ENCODE assay signal across 9 cellular contexts in the genomic region with DNA sequence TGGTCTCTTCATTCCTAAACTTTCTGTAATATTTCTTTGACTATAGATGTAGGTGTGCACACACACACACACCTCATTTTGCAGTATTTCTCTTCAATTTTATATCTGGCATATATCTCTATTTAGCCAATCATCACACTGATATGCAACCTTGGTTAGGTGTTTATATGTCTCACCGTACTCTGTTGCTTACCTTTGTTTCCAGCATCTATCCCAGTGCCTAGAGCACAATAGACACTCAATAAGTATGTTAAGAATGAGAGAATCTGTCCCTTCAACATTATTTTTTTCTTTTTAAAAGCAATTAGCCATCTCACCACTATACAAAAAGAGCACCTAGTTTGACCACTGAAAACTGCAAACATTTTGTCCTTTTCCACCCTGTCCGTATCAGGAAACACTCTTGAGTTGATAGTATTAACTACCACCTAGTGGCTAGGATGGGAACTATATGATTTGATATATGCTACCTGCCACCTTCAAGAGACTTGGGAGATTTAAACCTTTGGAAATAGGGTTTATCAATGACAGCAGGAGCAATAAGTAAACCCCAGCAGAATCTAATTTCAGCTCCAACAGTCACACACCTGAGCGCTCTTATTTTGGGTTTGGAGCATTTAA. TPM values are rescaled to one million over a fixed set of nuclear protein-coding genes. Genes with fewer than 3 reads are reported as not detected.
A peak's percentile ranks its signal among the peaks of the same experiment; 100 is the strongest.
DNase-seq lines count a peak whose midpoint lies in the region; ATAC-seq and TF ChIP-seq lines count a peak whose summit lies in the region.
"Had no signal": no experiment of that assay in that cellular context is flagged by ENCODE, and none has a peak within 500 bp of the region (broad histone marks: within the 10 kb centered on the region; RNA-seq: fewer than 3 reads in every experiment).

No MANE protein-coding gene starts in this region.

- H3K27me3 ChIP-seq in esophagus squamous epithelium (no peaks in the 10 kb centered on the region), gastrocnemius medialis (no peaks in the 10 kb centered on the region)
- no peaks in the 10 kb centered on the region for H3K27me3 ChIP-seq in effector memory CD4-positive, alpha-beta T cell (replicated peaks; ENCODE audit: control insufficient read depth, insufficient read depth, low read length, poor library complexity, severe bottlenecking)

- intact Hi-C loops in esophagus squamous epithelium (cut with DNase I) = no loop called here
- intact Hi-C loops in gastrocnemius medialis (cut with DNase I; ENCODE audit: low total_unique reads) = no loop called here

- H3K27ac ChIP-seq in esophagus squamous epithelium = no peak overlapping the region
- no peak overlapping the region for H3K27ac ChIP-seq in gastrocnemius medialis
- H3K27ac ChIP-seq in effector memory CD4-positive, alpha-beta T cell (ENCODE audit: insufficient read depth, low read length, poor library complexity, severe bottlenecking) = no peak overlapping the region

- H3K4me1 ChIP-seq in esophagus squamous epithelium = no peaks in the 10 kb centered on the region
- H3K4me1 ChIP-seq in gastrocnemius medialis = no peaks in the 10 kb centered on the region
- no peaks in the 10 kb centered on the region for H3K4me1 ChIP-seq in effector memory CD4-positive, alpha-beta T cell (ENCODE audit: control insufficient read depth, insufficient read depth, low read length, poor library complexity, severe bottlenecking)

- peak; percentile 56 to 79 for ATAC-seq in gastrocnemius medialis

- DNase-seq in NCI-H146 (lab: John Stamatoyannopoulos, UW) (peak; percentile 17), NCI-H146 treated with DMSO at 0.1 percent for 48 hours (lab: John Stamatoyannopoulos, UW; ENCODE audit: unreplicated experiment) (no peak), H4 (ENCODE audit: low spot score) (peak; percentile 14), NCI-H2029 (lab: John Stamatoyannopoulos, UW) (peak; percentile 6), esophagus squamous epithelium (lab: John Stamatoyannopoulos, UW) (no peak), gastrocnemius medialis (no peak), NCI-H1436 treated with DMSO at 0.1 percent for 48 hours (lab: John Stamatoyannopoulos, UW) (no peak)
- DNase-seq in effector memory CD4-positive, alpha-beta T cell = no peak

- in situ Hi-C loops in gastrocnemius medialis (cut with MboI; ENCODE audit: low sequenced_read_pairs in 4 of 4) = no loop called here

- H3K9me3 ChIP-seq in esophagus squamous epithelium = no peaks in the 10 kb centered on the region
- H3K9me3 ChIP-seq in gastrocnemius medialis = no peaks in the 10 kb centered on the region
- no peaks in the 10 kb centered on the region for H3K9me3 ChIP-seq in effector memory CD4-positive, alpha-beta T cell (ENCODE audit: control insufficient read depth, low read length)

- no peak overlapping the region for H3K4me3 ChIP-seq in esophagus squamous epithelium
- no peak overlapping the region for H3K4me3 ChIP-seq in gastrocnemius medialis
- H3K4me3 ChIP-seq in effector memory CD4-positive, alpha-beta T cell (ENCODE audit: insufficient read depth, low read depth, low read length, poor library complexity, severe bottlenecking) = no peak overlapping the region

- TF ChIP-seq POLR2A in esophagus squamous epithelium (IDR thresholded peaks at IDR 0.05) = no peak
- no peak for TF ChIP-seq POLR2A in gastrocnemius medialis (IDR thresholded peaks at IDR 0.05)

- H3K36me3 ChIP-seq in esophagus squamous epithelium (no peaks in the 10 kb centered on the region), gastrocnemius medialis (no peaks in the 10 kb centered on the region)
- no peaks in the 10 kb centered on the region for H3K36me3 ChIP-seq in effector memory CD4-positive, alpha-beta T cell (ENCODE audit: control insufficient read depth, insufficient read depth, low read length)

- WGBS in esophagus squamous epithelium, 2 donors = 42 to 50% methylated on average over 3 of the region's 3 CpGs

- TF ChIP-seq CTCF in esophagus squamous epithelium (IDR thresholded peaks at IDR 0.05) (peak in 4 of 6 experiments; percentile 16 to 32 (median 20)), gastrocnemius medialis (IDR thresholded peaks at IDR 0.05 in 4 of 5, conservative IDR thresholded peaks at IDR 0.05 in 1 of 5) (peak in 3 of 5 experiments; percentile 32 to 45 (median 44))

RNA-seq across cellular contexts. Expression of gene RSPO3, which starts 48.7 kb away (rescaled TPM):
- total RNA-seq in H4 (2014; rRNA removed; shearing (Covaris generic)) = 0.10 TPM in 1 of 2 replicates, not detected in the other
- total RNA-seq in esophagus squamous epithelium (1 to 10 TPM; 1.1 to 7.2 (median 4.3) TPM), gastrocnemius medialis (10 to 100 TPM in 1 of 4 donors, 1 to 10 TPM in 3; 4.8 to 30.5 (median 7.2) TPM)
- total RNA-seq: activated CD8-positive, alpha-beta memory T cell treated with anti-CD3 and anti-CD28 coated beads for 36 hours had no signal

Comparison
In these comparisons a context has a peak if more than half of its experiments do, and no peak if none do; other contexts are left out.
1. DNase-seq: peak in NCI-H146 (single experiment), H4 (single experiment) and NCI-H2029 (single experiment); none in NCI-H146 treated with DMSO at 0.1 percent for 48 hours (single experiment), esophagus squamous epithelium (single experiment), gastrocnemius medialis (0 of 2), NCI-H1436 treated with DMSO at 0.1 percent for 48 hours (single experiment) and effector memory CD4-positive, alpha-beta T cell (0 of 3).